1 cellular context compared by ENCODE assay signal in genomic region chr18:8806798-8807501, GRCh38.
TF ChIP-seq lines count a peak whose summit lies in the region.

No MANE protein-coding gene starts in this region.

TF ChIP-seq in IMR-90, 13 proteins besides CTCF, POLR2A, EP300 and RAD21 (continued from another document):
- TF ChIP-seq FOS (IDR thresholded peaks at IDR 0.05; ENCODE audit: low read depth, low read length) (no peak), MAFK (IDR thresholded peaks at IDR 0.05; ENCODE audit: low read depth, low read length) (no peak), BHLHE40 (IDR thresholded peaks at IDR 0.05; ENCODE audit: low read depth, low read length) (no peak)
